5 cellular contexts compared by ENCODE assay signal in genomic region chr5:108115673-108116072, GRCh38.
"Had no signal": no experiment of that assay in that cellular context is flagged by ENCODE, and none has a peak within 500 bp of the region (broad histone marks: within the 10 kb centered on the region; RNA-seq: fewer than 3 reads in every experiment).

No MANE protein-coding gene starts in this region.

- H3K36me3 ChIP-seq: HAP-1 had no signal

- H3K4me3 ChIP-seq: HAP-1 had no signal

- H3K27ac ChIP-seq: HL-60 had no signal

- DNase-seq: GOT3, H7, HFFc6 had no signal
